In the genomic region with DNA sequence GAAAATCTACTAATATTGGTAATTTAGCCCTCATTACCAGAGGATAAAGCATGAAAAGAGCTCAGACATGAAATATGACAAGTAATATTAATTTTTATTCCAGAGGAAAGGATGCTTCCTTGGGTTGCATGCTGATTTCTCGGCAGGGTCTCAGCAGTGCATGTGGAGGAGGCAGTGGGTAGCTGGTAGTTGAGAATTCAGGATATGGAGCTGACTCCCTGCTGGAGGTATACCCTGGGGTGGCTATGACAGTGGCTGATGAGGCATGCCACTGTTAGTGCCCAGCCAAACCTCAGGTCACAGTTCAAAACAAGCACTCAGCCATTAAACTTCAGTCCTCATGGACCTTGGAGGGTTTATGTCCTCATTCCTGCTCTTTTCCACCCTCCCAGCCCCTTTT, we compare ENCODE assay signal across 25 cellular contexts.
"Had no signal": no experiment of that assay in that cellular context is flagged by ENCODE, and none has a peak within 500 bp of the region (broad histone marks: within the 10 kb centered on the region; RNA-seq: fewer than 3 reads in every experiment).

No MANE protein-coding gene starts in this region.

- H3K9me3 ChIP-seq: body of pancreas, prostate gland, suprapubic skin, vagina had no signal

- ATAC-seq: activated CD8-positive, alpha-beta T cell treated with anti-CD3 and anti-CD28 coated beads for 36 hours; activated T-helper 17 cell treated with anti-CD3 and anti-CD28 coated beads, Interleukin-2, amount 50 U/mL, for 72 hours; body of pancreas; natural killer cell treated with Interleukin-12 subunit alpha and Interleukin-12 subunit beta and Interleukin-15 and Interleukin-18, amount 100 ng/mL, for 72 hours; right cardiac atrium; stimulated activated naive CD8-positive, alpha-beta T cell treated with anti-CD3 and anti-CD28 coated beads, Interleukin-15, amount 100 ng/mL, for 72 hours had no signal

- H3K27me3 Mint-ChIP-seq: activated CD4-positive, alpha-beta T cell treated with anti-CD3 and anti-CD28 coated beads, Interleukin-2, amount 10 ng/mL, durations not matched to agents 24 days and 14 days; activated CD8-positive, alpha-beta T cell treated with anti-CD3 and anti-CD28 coated beads for 36 hours; activated naive CD8-positive, alpha-beta T cell treated with anti-CD3 and anti-CD28 coated beads, Interleukin-2, amount 10 ng/mL, durations not matched to agents 7 days and 5 days; activated T-helper 17 cell treated with anti-CD3 and anti-CD28 coated beads, Interleukin-2, amount 50 U/mL, for 72 hours; natural killer cell treated with Interleukin-12 subunit alpha and Interleukin-12 subunit beta and Interleukin-15 and Interleukin-18, amount 100 ng/mL, for 72 hours; stimulated activated naive CD8-positive, alpha-beta T cell treated with anti-CD3 and anti-CD28 coated beads, Interleukin-15, amount 100 ng/mL, for 72 hours had no signal

- H3K36me3 ChIP-seq: prostate gland, suprapubic skin, vagina had no signal

- H3K79me2 ChIP-seq: hepatocyte had no signal

- H3K4me3 Mint-ChIP-seq: activated CD4-positive, alpha-beta T cell treated with anti-CD3 and anti-CD28 coated beads, Interleukin-2, amount 10 ng/mL, durations not matched to agents 24 days and 14 days; activated CD8-positive, alpha-beta T cell treated with anti-CD3 and anti-CD28 coated beads for 36 hours; activated naive CD8-positive, alpha-beta T cell treated with anti-CD3 and anti-CD28 coated beads, Interleukin-2, amount 10 ng/mL, durations not matched to agents 7 days and 5 days; activated T-helper 17 cell treated with anti-CD3 and anti-CD28 coated beads, Interleukin-2, amount 50 U/mL, for 72 hours; mesothelial cell of epicardium; natural killer cell treated with Interleukin-12 subunit alpha and Interleukin-12 subunit beta and Interleukin-15 and Interleukin-18, amount 100 ng/mL, for 72 hours; stimulated activated naive CD8-positive, alpha-beta T cell treated with anti-CD3 and anti-CD28 coated beads, Interleukin-15, amount 100 ng/mL, for 72 hours had no signal

- FAIRE-seq: keratinocyte had no signal

- H3K4me3 ChIP-seq: body of pancreas, hepatocyte, lung, prostate gland, skin epidermis, suprapubic skin, vagina had no signal

- H3K9me3 Mint-ChIP-seq: activated CD4-positive, alpha-beta T cell treated with anti-CD3 and anti-CD28 coated beads, Interleukin-2, amount 10 ng/mL, durations not matched to agents 24 days and 14 days; activated CD8-positive, alpha-beta T cell treated with anti-CD3 and anti-CD28 coated beads for 36 hours; activated naive CD8-positive, alpha-beta T cell treated with anti-CD3 and anti-CD28 coated beads, Interleukin-2, amount 10 ng/mL, durations not matched to agents 7 days and 5 days; activated T-helper 17 cell treated with anti-CD3 and anti-CD28 coated beads, Interleukin-2, amount 50 U/mL, for 72 hours; mesothelial cell of epicardium; stimulated activated naive CD8-positive, alpha-beta T cell treated with anti-CD3 and anti-CD28 coated beads, Interleukin-15, amount 100 ng/mL, for 72 hours had no signal

- H3K27ac Mint-ChIP-seq: activated CD4-positive, alpha-beta T cell treated with anti-CD3 and anti-CD28 coated beads, Interleukin-2, amount 10 ng/mL, durations not matched to agents 24 days and 14 days; activated CD8-positive, alpha-beta T cell treated with anti-CD3 and anti-CD28 coated beads for 36 hours; activated naive CD8-positive, alpha-beta T cell treated with anti-CD3 and anti-CD28 coated beads, Interleukin-2, amount 10 ng/mL, durations not matched to agents 7 days and 5 days; activated T-helper 17 cell treated with anti-CD3 and anti-CD28 coated beads, Interleukin-2, amount 50 U/mL, for 72 hours; mesothelial cell of epicardium; natural killer cell treated with Interleukin-12 subunit alpha and Interleukin-12 subunit beta and Interleukin-15 and Interleukin-18, amount 100 ng/mL, for 72 hours; stimulated activated naive CD8-positive, alpha-beta T cell treated with anti-CD3 and anti-CD28 coated beads, Interleukin-15, amount 100 ng/mL, for 72 hours had no signal

- DNase-seq: activated CD4-positive, alpha-beta T cell treated with anti-CD3 and anti-CD28 coated beads, Interleukin-2, amount 10 ng/mL, durations not matched to agents 24 days and 14 days; activated CD8-positive, alpha-beta T cell treated with anti-CD3 and anti-CD28 coated beads for 36 hours; activated naive CD4-positive, alpha-beta T cell; activated naive CD8-positive, alpha-beta T cell treated with anti-CD3 and anti-CD28 coated beads, Interleukin-2, amount 10 ng/mL, durations not matched to agents 7 days and 5 days; activated T-cell treated with anti-CD3 and anti-CD28 coated beads, Interleukin-2, amount 50 U/mL, for 1 hour; amygdala; body of pancreas; dorsolateral prefrontal cortex; foreskin fibroblast; stimulated activated CD4-positive, alpha-beta T cell treated with anti-CD3 and anti-CD28 coated beads, Interleukin-2, amount 100 ng/mL, for 48 hours; stimulated activated naive CD8-positive, alpha-beta T cell treated with anti-CD3 and anti-CD28 coated beads, Interleukin-15, amount 100 ng/mL, for 72 hours; T-helper 9 cell; trophoblast cell had no signal

- H3K4me1 ChIP-seq: body of pancreas, prostate gland, suprapubic skin, vagina had no signal

- H3K4me2 ChIP-seq: hepatocyte had no signal

- H2AFZ ChIP-seq: hepatocyte had no signal

- H3K36me3 Mint-ChIP-seq: activated naive CD8-positive, alpha-beta T cell treated with anti-CD3 and anti-CD28 coated beads, Interleukin-2, amount 10 ng/mL, durations not matched to agents 7 days and 5 days; mesothelial cell of epicardium; natural killer cell treated with Interleukin-12 subunit alpha and Interleukin-12 subunit beta and Interleukin-15 and Interleukin-18, amount 100 ng/mL, for 72 hours had no signal

- H3K27ac ChIP-seq: body of pancreas, epithelial cell of prostate, hepatocyte, prostate gland, skin epidermis, suprapubic skin, vagina had no signal

- H3K4me1 Mint-ChIP-seq: activated CD4-positive, alpha-beta T cell treated with anti-CD3 and anti-CD28 coated beads, Interleukin-2, amount 10 ng/mL, durations not matched to agents 24 days and 14 days; activated naive CD8-positive, alpha-beta T cell treated with anti-CD3 and anti-CD28 coated beads, Interleukin-2, amount 10 ng/mL, durations not matched to agents 7 days and 5 days; activated T-helper 17 cell treated with anti-CD3 and anti-CD28 coated beads, Interleukin-2, amount 50 U/mL, for 72 hours; stimulated activated naive CD8-positive, alpha-beta T cell treated with anti-CD3 and anti-CD28 coated beads, Interleukin-15, amount 100 ng/mL, for 72 hours had no signal

- H3K27me3 ChIP-seq: body of pancreas, hepatocyte, vagina had no signal
